ENCODE assay signal across 10 cellular contexts in the genomic region with DNA sequence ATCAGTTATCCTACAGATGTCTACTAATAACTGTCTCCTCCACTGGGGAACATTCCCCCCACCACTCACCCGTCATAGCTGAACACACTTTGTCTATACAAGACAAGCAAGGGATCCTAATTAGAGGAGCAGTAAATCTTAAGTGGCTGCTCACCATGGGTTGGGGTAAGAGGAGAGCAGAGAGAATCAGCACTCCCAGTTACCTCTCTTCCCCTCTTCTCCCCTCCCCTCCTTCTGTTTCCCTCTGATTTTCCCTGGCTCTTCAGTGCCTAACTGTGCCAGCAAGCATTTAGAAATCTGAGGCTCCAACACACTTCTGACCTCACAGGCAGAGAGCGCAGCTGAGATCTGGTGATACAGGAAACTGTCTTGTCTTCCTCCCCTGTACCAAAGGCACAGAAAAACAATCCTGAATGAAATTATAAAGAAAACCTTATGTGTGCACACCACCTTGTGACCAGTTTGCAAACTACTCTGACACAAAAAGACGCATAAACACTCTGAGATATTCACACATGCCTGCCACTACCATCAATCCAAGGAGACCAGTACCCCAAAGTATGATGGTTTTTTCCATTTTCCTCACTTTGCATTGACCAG. TPM values are rescaled to one million over a fixed set of nuclear protein-coding genes. Genes with fewer than 3 reads are reported as not detected.
DNase-seq lines count a peak whose midpoint lies in the region; ATAC-seq and TF ChIP-seq lines count a peak whose summit lies in the region.
"Had no signal": no experiment of that assay in that cellular context is flagged by ENCODE, and none has a peak within 500 bp of the region (broad histone marks: within the 10 kb centered on the region; RNA-seq: fewer than 3 reads in every experiment).

No MANE protein-coding gene starts in this region.

- H3K27me3 Mint-ChIP-seq in glutamatergic neuron (ENCODE audit: unreplicated experiment), result no peaks in the 10 kb centered on the region

- H3K27me3 ChIP-seq in DND-41 (ENCODE audit: insufficient read depth, low read length, poor library complexity), result no peaks in the 10 kb centered on the region
- H3K27me3 ChIP-seq: esophagus squamous epithelium had no signal

- ATAC-seq in DND-41 (ENCODE audit: insufficient read depth, low read depth) (peak; percentile 70), GM21526 (IDR thresholded peaks at IDR 0.05; ENCODE audit: low FRiP score, unreplicated experiment) (no peak)

- intact Hi-C loops in cardiac septum (cut with DNase I), result no loop called here

- no peaks in the 10 kb centered on the region for H4K20me1 ChIP-seq in DND-41 (ENCODE audit: insufficient read depth, low read length)

- H2AFZ ChIP-seq in DND-41 (ENCODE audit: low read depth, low read length), result no peak overlapping the region

- no peak overlapping the region for H3K9ac ChIP-seq in DND-41 (ENCODE audit: low read depth, low read length)

- no peaks in the 10 kb centered on the region for H3K9me3 ChIP-seq in DND-41 (ENCODE audit: insufficient read depth, low read length, severe bottlenecking)
- H3K9me3 ChIP-seq: esophagus squamous epithelium had no signal

- peak; percentile 43 for TF ChIP-seq CTCF in DND-41 (IDR thresholded peaks at IDR 0.05; ENCODE audit: borderline replicate concordance, extremely low read depth, low read length, poor library complexity, severe bottlenecking)
- TF ChIP-seq CTCF in glutamatergic neuron (IDR thresholded peaks at IDR 0.05; ENCODE audit: partially characterized antibody, unreplicated experiment), result no peak

- peak; percentile 11 for DNase-seq in DND-41
- peak; percentile 48 for DNase-seq in HT1080 (ENCODE audit: low read depth)
- DNase-seq in UCSD-AML1 (lab: John Stamatoyannopoulos, UW; ENCODE audit: unreplicated experiment), result peak; percentile 8
- DNase-seq in glutamatergic neuron, result no peak
- no peak for DNase-seq in NOMO-1 (lab: John Stamatoyannopoulos, UW; ENCODE audit: unreplicated experiment in 2 of 2)
- DNase-seq in NCI-H748 treated with DMSO at 0.1 percent for 48 hours (lab: John Stamatoyannopoulos, UW), result no peak
- no peak for DNase-seq in cardiac septum (ENCODE audit: low spot score)
- DNase-seq: activated CD4-positive, alpha-beta T cell treated with anti-CD3 and anti-CD28 coated beads for 1 hour; esophagus squamous epithelium had no signal

- H3K9me3 Mint-ChIP-seq in glutamatergic neuron (ENCODE audit: unreplicated experiment), result no peaks in the 10 kb centered on the region

- no peaks in the 10 kb centered on the region for H3K36me3 Mint-ChIP-seq in glutamatergic neuron (ENCODE audit: unreplicated experiment)

- H3K4me1 ChIP-seq in DND-41 (ENCODE audit: insufficient read depth, low read length), result peaks cover 6% of the 10 kb centered on the region; the same call in 1 of the 2 replicates

- peak overlapping the region; percentile 43 for H3K27ac Mint-ChIP-seq in glutamatergic neuron (ENCODE audit: unreplicated experiment)

- no peaks in the 10 kb centered on the region for H3K36me3 ChIP-seq in DND-41 (ENCODE audit: insufficient read depth, low read length)
- H3K36me3 ChIP-seq: esophagus squamous epithelium had no signal

- H3K4me2 ChIP-seq in DND-41 (ENCODE audit: insufficient read depth, low read length), result no peak overlapping the region

- H3K4me1 Mint-ChIP-seq in glutamatergic neuron (ENCODE audit: low read depth, unreplicated experiment), result peaks cover 4% of the 10 kb centered on the region

- H3K4me3 Mint-ChIP-seq in glutamatergic neuron (ENCODE audit: unreplicated experiment), result no peak overlapping the region

- H3K27ac ChIP-seq in DND-41 (ENCODE audit: low read length), result no peak overlapping the region
- H3K27ac ChIP-seq: esophagus squamous epithelium had no signal

- H3K4me3 ChIP-seq in DND-41 (ENCODE audit: low read depth in 1 of 2, low read length in 2 of 2), result no peak overlapping the region
- H3K4me3 ChIP-seq: esophagus squamous epithelium had no signal

- peaks cover 2% of the 10 kb centered on the region for H3K79me2 ChIP-seq in DND-41 (ENCODE audit: insufficient read depth, low read length)

RNA-seq across cellular contexts. Expression of a gene that starts 6.7 kb away (rescaled TPM):
- total RNA-seq in HT1080 (2014; rRNA removed; shearing (Covaris generic)), result 14.1 and 17.4 TPM in 2 replicates
- 11.9 and 12.1 TPM in 2 replicates for polyA plus RNA-seq in HT1080 (2015; cell fraction: cytosol; rRNA removed)
- 8.7 TPM in 2 replicates for polyA plus RNA-seq in HT1080 (2015; cell fraction: nucleus; rRNA removed)
- total RNA-seq in glutamatergic neuron (ENCODE audit: unreplicated experiment) (21.9 TPM), cardiac septum (21.3 TPM)

Comparison
In these comparisons a context has a peak if more than half of its experiments do, and no peak if none do; other contexts are left out.
1. DNase-seq: peak in DND-41 (single experiment), HT1080 (single experiment) and UCSD-AML1 (single experiment); none in glutamatergic neuron (single experiment), NOMO-1 (0 of 2), NCI-H748 treated with DMSO at 0.1 percent for 48 hours (single experiment) and cardiac septum (single experiment).